Comparison of ENCODE assay signal across 2 cellular contexts in the genomic region with DNA sequence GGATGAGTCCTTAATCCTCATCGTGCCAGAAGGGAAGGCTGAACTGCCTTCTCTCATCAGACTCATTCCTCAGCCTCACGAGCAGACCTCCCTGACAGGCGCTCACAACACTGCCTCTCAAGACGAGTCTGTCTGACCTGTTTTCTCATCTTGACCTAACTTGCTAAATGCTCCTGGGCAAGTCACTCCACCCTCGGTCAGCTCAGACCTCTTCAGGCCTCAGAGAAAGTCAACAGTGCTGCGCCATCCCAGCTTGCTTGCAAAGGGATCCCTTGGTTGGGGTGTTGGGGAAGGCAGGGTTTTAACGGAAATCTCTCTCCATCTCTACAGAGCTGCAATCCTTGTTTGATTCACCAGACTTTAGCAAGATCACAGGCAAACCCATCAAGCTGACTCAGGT.
TF ChIP-seq lines count a peak whose summit lies in the region.

No MANE protein-coding gene starts in this region.

TF ChIP-seq in HEK293T, 16 proteins besides CTCF, POLR2A, EP300 and RAD21:
- TF ChIP-seq TARDBP (IDR thresholded peaks at IDR 0.05) (no peak), ARNT (IDR thresholded peaks at IDR 0.05) (no peak), NFRKB (IDR thresholded peaks at IDR 0.05) (no peak), HDGF (IDR thresholded peaks at IDR 0.05; ENCODE audit: borderline replicate concordance) (no peak), ELF4 (IDR thresholded peaks at IDR 0.05) (no peak), FOXK2 (IDR thresholded peaks at IDR 0.05) (no peak), ZNF384 (IDR thresholded peaks at IDR 0.05) (no peak), FOXM1 (IDR thresholded peaks at IDR 0.05; ENCODE audit: borderline replicate concordance) (no peak), SUZ12 (IDR thresholded peaks at IDR 0.05) (no peak), SP1 (IDR thresholded peaks at IDR 0.05) (no peak), LEF1 (IDR thresholded peaks at IDR 0.05; ENCODE audit: borderline replicate concordance) (no peak), FOXA1 (IDR thresholded peaks at IDR 0.05) (no peak), L3MBTL2 (conservative IDR thresholded peaks at IDR 0.05) (no peak), BHLHE40 (IDR thresholded peaks at IDR 0.05; ENCODE audit: borderline replicate concordance) (no peak), CTBP1 (IDR thresholded peaks at IDR 0.05; ENCODE audit: borderline replicate concordance) (no peak)
- TF ChIP-seq, protein P1, sequence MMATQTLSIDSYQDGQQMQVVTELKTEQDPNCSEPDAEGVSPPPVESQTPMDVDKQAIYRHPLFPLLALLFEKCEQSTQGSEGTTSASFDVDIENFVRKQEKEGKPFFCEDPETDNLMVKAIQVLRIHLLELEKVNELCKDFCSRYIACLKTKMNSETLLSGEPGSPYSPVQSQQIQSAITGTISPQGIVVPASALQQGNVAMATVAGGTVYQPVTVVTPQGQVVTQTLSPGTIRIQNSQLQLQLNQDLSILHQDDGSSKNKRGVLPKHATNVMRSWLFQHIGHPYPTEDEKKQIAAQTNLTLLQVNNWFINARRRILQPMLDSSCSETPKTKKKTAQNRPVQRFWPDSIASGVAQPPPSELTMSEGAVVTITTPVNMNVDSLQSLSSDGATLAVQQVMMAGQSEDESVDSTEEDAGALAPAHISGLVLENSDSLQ (IDR thresholded peaks at IDR 0.05): no peak

TF ChIP-seq in SK-N-SH, 30 proteins besides CTCF, POLR2A, EP300 and RAD21:
- TF ChIP-seq TCF12 (IDR thresholded peaks at IDR 0.05): no peak
- no peak for TF ChIP-seq FOXJ3 (CRISPR knock-in tag; IDR thresholded peaks at IDR 0.05)
- TF ChIP-seq GABPA (IDR thresholded peaks at IDR 0.05; ENCODE audit: low read depth): no peak
- TF ChIP-seq SIN3A (IDR thresholded peaks at IDR 0.05; ENCODE audit: borderline replicate concordance, low read depth, low read length): no peak
- TF ChIP-seq RFX5 (IDR thresholded peaks at IDR 0.05; ENCODE audit: low read length): no peak
- no peak for TF ChIP-seq ELF1 (IDR thresholded peaks at IDR 0.05)
- no peak for TF ChIP-seq FOSL2 (IDR thresholded peaks at IDR 0.05; ENCODE audit: borderline replicate concordance, low read depth)
- TF ChIP-seq GATA2 (CRISPR knock-in tag; IDR thresholded peaks at IDR 0.05): no peak
